2 cellular contexts compared by ENCODE assay signal in genomic region chr1:19862944-19863343, GRCh38.
TF ChIP-seq lines count a peak whose summit lies in the region.

No MANE protein-coding gene starts in this region.

TF ChIP-seq in IMR-90, 13 proteins besides CTCF, POLR2A, EP300 and RAD21:
- TF ChIP-seq MAZ (IDR thresholded peaks at IDR 0.05; ENCODE audit: borderline replicate concordance, low read depth, low read length) = no peak
- no peak for TF ChIP-seq SMC3 (IDR thresholded peaks at IDR 0.05; ENCODE audit: low read depth, low read length)
- TF ChIP-seq NFE2L2 (IDR thresholded peaks at IDR 0.05; ENCODE audit: low read depth, low read length) = no peak
- TF ChIP-seq MXI1 (IDR thresholded peaks at IDR 0.05; ENCODE audit: borderline replicate concordance, low read depth, low read length) = no peak
- TF ChIP-seq USF2 (IDR thresholded peaks at IDR 0.05; ENCODE audit: low read depth, low read length) = no peak
- TF ChIP-seq RFX5 (IDR thresholded peaks at IDR 0.05; ENCODE audit: low read depth, low read length) = no peak
- TF ChIP-seq CHD1 (IDR thresholded peaks at IDR 0.05; ENCODE audit: low read depth, low read length) = no peak
- TF ChIP-seq FOS (IDR thresholded peaks at IDR 0.05; ENCODE audit: low read depth, low read length) = no peak
- no peak for TF ChIP-seq ELK1 (IDR thresholded peaks at IDR 0.05; ENCODE audit: borderline replicate concordance, low read depth, low read length)
- TF ChIP-seq MAFK (IDR thresholded peaks at IDR 0.05; ENCODE audit: low read depth, low read length) = no peak
- TF ChIP-seq RCOR1 (IDR thresholded peaks at IDR 0.05; ENCODE audit: insufficient replicate concordance, low read length) = no peak
- no peak for TF ChIP-seq BHLHE40 (IDR thresholded peaks at IDR 0.05; ENCODE audit: low read depth, low read length)

TF ChIP-seq in K562, 482 proteins besides CTCF, POLR2A, EP300 and RAD21:
- TF ChIP-seq AFF1 (IDR thresholded peaks at IDR 0.05; ENCODE audit: low read depth in 1 of 2, partially characterized antibody in 2 of 2) (peak in 1 of 2 experiments; percentile 86), CBX3 (IDR thresholded peaks at IDR 0.05; ENCODE audit: borderline replicate concordance in 1 of 2, low read length in 2 of 2) (0 out of 3 replicates have a peak, but pooled peaks of 1 of the 2 experiments have one; percentile 50), ZNF280A (IDR thresholded peaks at IDR 0.05; ENCODE audit: low read depth, partially characterized antibody) (peak; percentile 35), EP400 (IDR thresholded peaks at IDR 0.05) (no peak)
